In the genomic region with DNA sequence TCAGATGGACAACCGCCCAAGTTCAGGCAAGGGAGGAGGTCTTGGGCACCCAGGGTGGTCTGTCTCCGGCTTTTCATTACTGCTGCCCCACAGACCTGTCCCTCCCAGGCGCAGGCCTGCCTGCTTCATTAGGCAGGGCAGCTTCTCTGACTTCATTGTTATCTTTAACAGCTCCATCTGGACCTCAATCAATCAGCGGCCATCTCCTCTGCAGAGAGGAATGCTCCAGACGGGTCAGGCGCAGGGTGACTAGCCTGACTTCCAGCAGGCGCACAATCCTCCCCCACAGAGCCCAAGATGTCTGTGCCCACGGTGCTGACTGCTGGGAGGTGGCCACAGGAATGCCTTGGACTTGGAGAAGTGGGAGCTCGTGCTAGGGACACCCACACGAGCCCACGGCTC, we compare ENCODE assay signal across 17 cellular contexts. TPM values are rescaled to one million over a fixed set of nuclear protein-coding genes. Genes with fewer than 3 reads are reported as not detected.
DNase-seq lines count a peak whose midpoint lies in the region; ATAC-seq and TF ChIP-seq lines count a peak whose summit lies in the region.
"Had no signal": no experiment of that assay in that cellular context is flagged by ENCODE, and none has a peak within 500 bp of the region (broad histone marks: within the 10 kb centered on the region; RNA-seq: fewer than 3 reads in every experiment).

No MANE protein-coding gene starts in this region.

- H3K27me3 ChIP-seq in IMR-90 (ENCODE audit: control insufficient read depth, insufficient read depth, low read length) (no peaks in the 10 kb centered on the region), endodermal cell (ENCODE audit: control insufficient read depth, insufficient read depth, low read length, poor library complexity, severe bottlenecking) (no peaks in the 10 kb centered on the region), PC-9 (ENCODE audit: insufficient read depth, low read depth) (no peaks in the 10 kb centered on the region)

- H2AK9ac ChIP-seq in IMR-90 (replicated peaks; ENCODE audit: low read depth, low read length, poor library complexity), result peak overlapping the region; percentile 75

- H3K9me1 ChIP-seq in IMR-90 (ENCODE audit: insufficient read depth, low read length), result peaks cover 10% of the 10 kb centered on the region

- H3F3A ChIP-seq in PC-9 (ENCODE audit: insufficient read depth, low read depth), result no peaks in the 10 kb centered on the region

- peak overlapping the region; percentile 9 for H3K4ac ChIP-seq in IMR-90 (ENCODE audit: low read depth, low read length)

- H4K91ac ChIP-seq in IMR-90 (ENCODE audit: insufficient read depth, low read depth, low read length), result 0 out of 2 replicates have a peak overlapping the region, but pooled peaks have one; percentile 33

- H3K14ac ChIP-seq in IMR-90 (replicated peaks; ENCODE audit: low read depth, low read length), result peak overlapping the region; percentile 35; the same call in 1 of the 2 replicates

- in situ Hi-C loops in ACHN (cut with HindIII; ENCODE audit: low pct_ligation_motif_present, low pct_unique_long_range_greater_than_20kb, low sequenced_read_pairs) (no loop called here), IMR-90 (cut with MboI; ENCODE audit: low sequenced_read_pairs) (no loop called here)

- peaks cover 31 to 57% of the 10 kb centered on the region in 2 experiments for H3K79me1 ChIP-seq in IMR-90 (ENCODE audit: low read depth in 1 of 2, low read length in 2 of 2)

- POLR2A ChIA-PET in IMR-90 (lab: Charles Lee; ENCODE audit: unreplicated experiment) (interaction anchor here (0.6 kb wide), 1 partner anchor 1968 kb away, joined by 6 read pairs; no protein-coding TSS in a partner anchor), PC-9 (lab: Charles Lee; ENCODE audit: unreplicated experiment) (no interaction called here)

- 32% methylated on average over 5 of the region's 11 CpGs; no CpG with 5 or more reads in 1 of the 2 experiments for WGBS in IMR-90 (ENCODE audit: extremely low coverage in 2 of 2, insufficient read length in 1 of 2), 2 experiments
- 73 to 74% methylated on average over 8 to 11 of the region's 11 CpGs for WGBS in endodermal cell (ENCODE audit: insufficient coverage in 1 of 2, insufficient read length in 1 of 2), 2 experiments

- peak overlapping the region; percentile 36; the same call in 1 of the 2 replicates for H2BK120ac ChIP-seq in IMR-90 (ENCODE audit: low read depth, low read length)

- TF ChIP-seq CTCF in IMR-90 (conservative IDR thresholded peaks at IDR 0.05; ENCODE audit: low read depth, low read length) (no peak), endodermal cell (conservative IDR thresholded peaks at IDR 0.05) (no peak), neural crest cell (conservative IDR thresholded peaks at IDR 0.05) (no peak), PC-9 (conservative IDR thresholded peaks at IDR 0.05) (no peak)

- peak overlapping the region; percentile 29; the same call in 1 of the 2 replicates for H3K18ac ChIP-seq in IMR-90 (ENCODE audit: low read depth, low read length)

- peaks cover 21% of the 10 kb centered on the region for H3K4me1 Mint-ChIP-seq in endodermal cell
- H3K4me1 Mint-ChIP-seq in neural crest cell, result peaks cover 19% of the 10 kb centered on the region

- CTCF ChIA-PET in IMR-90 (lab: Yijun Ruan, JAX) (interaction anchor here (1.0 to 2.2 kb wide), 2 partner anchors 24 to 66 kb away, joined by 3 to 6 read pairs; no protein-coding TSS in a partner anchor), PC-9 (lab: Charles Lee) (no interaction called here)

- H3K27ac ChIP-seq in IMR-90 (ENCODE audit: insufficient read depth, low read length), result no peak overlapping the region; the same call in 1 of the 2 replicates
- H3K27ac ChIP-seq in endodermal cell (ENCODE audit: low read depth, low read length), result peak overlapping the region; percentile 55
- no peak overlapping the region for H3K27ac ChIP-seq in PC-9
- H3K27ac ChIP-seq: parathyroid adenoma had no signal

- no peak overlapping the region for H3K9ac ChIP-seq in IMR-90 (ENCODE audit: low read depth, low read length)
- H3K9ac ChIP-seq in endodermal cell (ENCODE audit: extremely low read depth, low read length, poor library complexity, severe bottlenecking), result no peak overlapping the region
- H3K9ac ChIP-seq: parathyroid adenoma had no signal

- H4K20me1 ChIP-seq in IMR-90 (ENCODE audit: insufficient read depth, low read length) (no peaks in the 10 kb centered on the region; the same call in 1 of the 2 replicates), PC-9 (ENCODE audit: insufficient read depth) (no peaks in the 10 kb centered on the region)

- 0 out of 3 replicates have a peak overlapping the region, but pooled peaks have one; percentile 59 for H2BK15ac ChIP-seq in IMR-90 (ENCODE audit: low read depth, low read length)

- peak overlapping the region; percentile 48 for H3K27ac Mint-ChIP-seq in endodermal cell
- H3K27ac Mint-ChIP-seq in neural crest cell (ENCODE audit: unreplicated experiment), result no peak overlapping the region
- H3K27ac Mint-ChIP-seq: activated CD8-positive, alpha-beta memory T cell treated with anti-CD3 and anti-CD28 coated beads, Interleukin-2, amount 10 ng/mL, durations not matched to agents 7 days and 5 days; activated naive CD4-positive, alpha-beta T cell treated with anti-CD3 and anti-CD28 coated beads for 36 hours; WTC11 had no signal

- intact Hi-C loops in IMR-90 (cut with micrococcal nuclease) (no loop called here), PC-9 (cut with micrococcal nuclease; ENCODE audit: unreplicated experiment) (no loop called here)

- peak overlapping the region; percentile 22 for H2BK5ac ChIP-seq in IMR-90 (ENCODE audit: low read depth, low read length, poor library complexity, severe bottlenecking)

- H3K4me3 ChIP-seq in IMR-90 (ENCODE audit: insufficient read depth, low read depth, low read length), result no peak overlapping the region
- no peak overlapping the region for H3K4me3 ChIP-seq in endodermal cell (ENCODE audit: low read length)
- no peak overlapping the region for H3K4me3 ChIP-seq in PC-9

- H2AK5ac ChIP-seq in IMR-90 (ENCODE audit: low read depth, low read length), result peak overlapping the region; percentile 62

- no TSS peak for BruUV-seq in IMR-90 (replicated peaks; lab: Mats Ljungman, UMichigan)
- BruUV-seq in PC-9 (replicated peaks; lab: Mats Ljungman, UMichigan), result no TSS peak

- ATAC-seq in IMR-90 (ENCODE audit: low read depth), result peak; percentile 86
- ATAC-seq: activated CD8-positive, alpha-beta memory T cell treated with anti-CD3 and anti-CD28 coated beads, Interleukin-2, amount 10 ng/mL, durations not matched to agents 7 days and 5 days; WTC11 had no signal

- H3K23ac ChIP-seq in IMR-90 (ENCODE audit: low read depth, low read length), result 0 out of 2 replicates have a peak overlapping the region, but pooled peaks have one; percentile 36

- H3K36me3 ChIP-seq in IMR-90 (ENCODE audit: control insufficient read depth, insufficient read depth, low read length) (no peaks in the 10 kb centered on the region), endodermal cell (ENCODE audit: control insufficient read depth, insufficient read depth, low read length) (no peaks in the 10 kb centered on the region), PC-9 (ENCODE audit: low read depth) (no peaks in the 10 kb centered on the region)

- H2AFZ ChIP-seq in IMR-90 (replicated peaks; ENCODE audit: low read length, poor library complexity), result peak overlapping the region; percentile 81
- no peak overlapping the region for H2AFZ ChIP-seq in PC-9
- H2AFZ ChIP-seq: parathyroid adenoma had no signal

- peaks cover 20% of the 10 kb centered on the region for H3K4me1 ChIP-seq in IMR-90 (ENCODE audit: control insufficient read depth, insufficient read depth, low read length)
- peaks cover 5% of the 10 kb centered on the region for H3K4me1 ChIP-seq in endodermal cell (ENCODE audit: control insufficient read depth, insufficient read depth, low read length)
- no peaks in the 10 kb centered on the region for H3K4me1 ChIP-seq in PC-9 (replicated peaks; ENCODE audit: insufficient read depth)

- H3K27me3 Mint-ChIP-seq in endodermal cell (ENCODE audit: insufficient read depth) (no peaks in the 10 kb centered on the region), neural crest cell (ENCODE audit: low read depth) (peaks cover 10% of the 10 kb centered on the region)

- H3K4me3 Mint-ChIP-seq in endodermal cell (no peak overlapping the region), neural crest cell (no peak overlapping the region)
- H3K4me3 Mint-ChIP-seq: activated CD8-positive, alpha-beta memory T cell treated with anti-CD3 and anti-CD28 coated beads, Interleukin-2, amount 10 ng/mL, durations not matched to agents 7 days and 5 days; activated naive CD4-positive, alpha-beta T cell treated with anti-CD3 and anti-CD28 coated beads for 36 hours; WTC11 had no signal

- H3K9me2 ChIP-seq in PC-9 (ENCODE audit: insufficient read depth), result no peaks in the 10 kb centered on the region

- no peaks in the 10 kb centered on the region for H3K36me3 Mint-ChIP-seq in endodermal cell (ENCODE audit: low read depth)
- no peaks in the 10 kb centered on the region for H3K36me3 Mint-ChIP-seq in neural crest cell (ENCODE audit: low read depth)
- H3K36me3 Mint-ChIP-seq: activated CD8-positive, alpha-beta memory T cell treated with anti-CD3 and anti-CD28 coated beads, Interleukin-2, amount 10 ng/mL, durations not matched to agents 7 days and 5 days; WTC11 had no signal

- no peaks in the 10 kb centered on the region for H3K79me2 ChIP-seq in PC-9 (ENCODE audit: low read depth)

- no peak for TF ChIP-seq POLR2A in IMR-90 (IDR thresholded peaks at IDR 0.05; ENCODE audit: low read depth, low read length)

- no peak for TF ChIP-seq RAD21 in IMR-90 (IDR thresholded peaks at IDR 0.05; ENCODE audit: low read length)

- dilution Hi-C loops in IMR-90 (cut with HindIII; ENCODE audit: low sequenced_read_pairs, unreplicated experiment), result no loop called here

- H2BK20ac ChIP-seq in IMR-90 (ENCODE audit: low read depth, low read length), result 0 out of 2 replicates have a peak overlapping the region, but pooled peaks have one; percentile 23

- peak overlapping the region; percentile 13; the same call in 1 of the 2 replicates for H4K5ac ChIP-seq in IMR-90 (ENCODE audit: low read depth, low read length)

- peak; percentile 93 for DNase-seq in ACHN
- DNase-seq in IMR-90, result peak; percentile 78
- DNase-seq in endodermal cell, result peak; percentile 46
- peak; percentile 8 for DNase-seq in neural crest cell (ENCODE audit: low read depth, low spot score)
- DNase-seq in KG1 (lab: John Stamatoyannopoulos, UW), result no peak
- no peak for DNase-seq in hippocampal formation (lab: John Stamatoyannopoulos, UW)
- no peak for DNase-seq in OCI-M1 (lab: John Stamatoyannopoulos, UW)
- DNase-seq in PC-9, result no peak
- DNase-seq: activated CD8-positive, alpha-beta memory T cell treated with anti-CD3 and anti-CD28 coated beads, Interleukin-2, amount 10 ng/mL, durations not matched to agents 7 days and 5 days; activated naive CD4-positive, alpha-beta T cell treated with anti-CD3 and anti-CD28 coated beads for 36 hours; effector CD8-positive, alpha-beta T cell; foreskin fibroblast; NCI-H1694; NCI-H524 treated with DMSO at 0.1 percent for 48 hours; T-helper 1 cell had no signal

- H3K9me3 ChIP-seq in IMR-90 (ENCODE audit: control insufficient read depth, insufficient read depth, low read length), result no peaks in the 10 kb centered on the region
- no peaks in the 10 kb centered on the region for H3K9me3 ChIP-seq in endodermal cell (ENCODE audit: control insufficient read depth, low read length)
- H3K9me3 ChIP-seq in PC-9 (ENCODE audit: insufficient read depth, low read depth), result no peaks in the 10 kb centered on the region

- peak overlapping the region in 1 of 2 experiments; percentile 54; a peak in 1 of 4 replicates for H4K8ac ChIP-seq in IMR-90 (ENCODE audit: low read depth in 2 of 2, low read length in 2 of 2)

- no peaks in the 10 kb centered on the region for H3K9me3 Mint-ChIP-seq in endodermal cell
- H3K9me3 Mint-ChIP-seq in neural crest cell, result no peaks in the 10 kb centered on the region
- H3K9me3 Mint-ChIP-seq: activated naive CD4-positive, alpha-beta T cell treated with anti-CD3 and anti-CD28 coated beads for 36 hours; WTC11 had no signal

- H3K56ac ChIP-seq in IMR-90 (ENCODE audit: extremely low read depth, insufficient read depth, low read length), result no peak overlapping the region

- H3K4me2 ChIP-seq in IMR-90 (ENCODE audit: low read depth, low read length) (peak overlapping the region; percentile 36; the same call in 1 of the 2 replicates), PC-9 (no peak overlapping the region)

RNA-seq across cellular contexts. Expression of a gene that starts 20.4 kb away (rescaled TPM):
- total RNA-seq in IMR-90 (2012; rRNA removed) (16.1 and 18.6 TPM in 2 replicates), endodermal cell (10 to 100 TPM; 13.9 to 15.4 TPM), neural crest cell (7.4 and 7.6 TPM in 2 replicates), PC-9 (2021) (11.3 and 12.1 TPM in 2 replicates)
- polyA plus RNA-seq in IMR-90 (2012; rRNA removed), result 14.6 and 16.7 TPM in 2 replicates
- polyA plus RNA-seq in IMR-90 (2012; cell fraction: cytosol; rRNA removed), result 6.6 and 6.9 TPM in 2 replicates
- polyA plus RNA-seq in IMR-90 (2012; cell fraction: nucleus; rRNA removed; ENCODE audit: low replicate concordance), result 34.4 and 57.2 TPM in 2 replicates
- polyA plus RNA-seq in endodermal cell (2013, experiment 1 of 2), result 5.3 TPM
- 4.5 TPM for polyA plus RNA-seq in endodermal cell (2013, experiment 2 of 2)
- total RNA-seq: activated CD8-positive, alpha-beta memory T cell treated with anti-CD3 and anti-CD28 coated beads, Interleukin-2, amount 10 ng/mL, durations not matched to agents 7 days and 5 days had no signal

Comparison
In these comparisons a context has a peak if more than half of its experiments do, and no peak if none do; other contexts are left out.
1. DNase-seq: peak in ACHN (single experiment), IMR-90 (single experiment), endodermal cell (single experiment) and neural crest cell (single experiment); none in KG1 (single experiment), hippocampal formation (0 of 2), OCI-M1 (single experiment) and PC-9 (0 of 2).